ENCODE assay signal across 1 cellular context in genomic region chr18:48794251-48794970, GRCh38.
TF ChIP-seq lines count a peak whose summit lies in the region.

No MANE protein-coding gene starts in this region.

TF ChIP-seq in SK-N-SH treated with all-trans-retinoic acid at 6 μM for 48 hours, 23 proteins besides CTCF, POLR2A, EP300 and RAD21 (continued from another document):
- TF ChIP-seq CSRNP3 (CRISPR knock-in tag; IDR thresholded peaks at IDR 0.05) (no peak), ZC3H10 (CRISPR knock-in tag; IDR thresholded peaks at IDR 0.05) (no peak), TOX (CRISPR knock-in tag; IDR thresholded peaks at IDR 0.05; ENCODE audit: borderline replicate concordance) (no peak), ZNF70 (CRISPR knock-in tag; IDR thresholded peaks at IDR 0.05) (no peak), ZFP30 (CRISPR knock-in tag; IDR thresholded peaks at IDR 0.05) (no peak)
- TF ChIP-seq, protein P1, sequence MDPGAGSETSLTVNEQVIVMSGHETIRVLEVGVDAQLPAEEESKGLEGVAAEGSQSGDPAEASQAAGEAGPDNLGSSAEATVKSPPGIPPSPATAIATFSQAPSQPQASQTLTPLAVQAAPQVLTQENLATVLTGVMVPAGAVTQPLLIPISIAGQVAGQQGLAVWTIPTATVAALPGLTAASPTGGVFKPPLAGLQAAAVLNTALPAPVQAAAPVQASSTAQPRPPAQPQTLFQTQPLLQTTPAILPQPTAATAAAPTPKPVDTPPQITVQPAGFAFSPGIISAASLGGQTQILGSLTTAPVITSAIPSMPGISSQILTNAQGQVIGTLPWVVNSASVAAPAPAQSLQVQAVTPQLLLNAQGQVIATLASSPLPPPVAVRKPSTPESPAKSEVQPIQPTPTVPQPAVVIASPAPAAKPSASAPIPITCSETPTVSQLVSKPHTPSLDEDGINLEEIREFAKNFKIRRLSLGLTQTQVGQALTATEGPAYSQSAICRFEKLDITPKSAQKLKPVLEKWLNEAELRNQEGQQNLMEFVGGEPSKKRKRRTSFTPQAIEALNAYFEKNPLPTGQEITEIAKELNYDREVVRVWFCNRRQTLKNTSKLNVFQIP (CRISPR knock-in tag; IDR thresholded peaks at IDR 0.05; ENCODE audit: borderline replicate concordance, low read depth) = no peak
- TF ChIP-seq, protein P2, sequence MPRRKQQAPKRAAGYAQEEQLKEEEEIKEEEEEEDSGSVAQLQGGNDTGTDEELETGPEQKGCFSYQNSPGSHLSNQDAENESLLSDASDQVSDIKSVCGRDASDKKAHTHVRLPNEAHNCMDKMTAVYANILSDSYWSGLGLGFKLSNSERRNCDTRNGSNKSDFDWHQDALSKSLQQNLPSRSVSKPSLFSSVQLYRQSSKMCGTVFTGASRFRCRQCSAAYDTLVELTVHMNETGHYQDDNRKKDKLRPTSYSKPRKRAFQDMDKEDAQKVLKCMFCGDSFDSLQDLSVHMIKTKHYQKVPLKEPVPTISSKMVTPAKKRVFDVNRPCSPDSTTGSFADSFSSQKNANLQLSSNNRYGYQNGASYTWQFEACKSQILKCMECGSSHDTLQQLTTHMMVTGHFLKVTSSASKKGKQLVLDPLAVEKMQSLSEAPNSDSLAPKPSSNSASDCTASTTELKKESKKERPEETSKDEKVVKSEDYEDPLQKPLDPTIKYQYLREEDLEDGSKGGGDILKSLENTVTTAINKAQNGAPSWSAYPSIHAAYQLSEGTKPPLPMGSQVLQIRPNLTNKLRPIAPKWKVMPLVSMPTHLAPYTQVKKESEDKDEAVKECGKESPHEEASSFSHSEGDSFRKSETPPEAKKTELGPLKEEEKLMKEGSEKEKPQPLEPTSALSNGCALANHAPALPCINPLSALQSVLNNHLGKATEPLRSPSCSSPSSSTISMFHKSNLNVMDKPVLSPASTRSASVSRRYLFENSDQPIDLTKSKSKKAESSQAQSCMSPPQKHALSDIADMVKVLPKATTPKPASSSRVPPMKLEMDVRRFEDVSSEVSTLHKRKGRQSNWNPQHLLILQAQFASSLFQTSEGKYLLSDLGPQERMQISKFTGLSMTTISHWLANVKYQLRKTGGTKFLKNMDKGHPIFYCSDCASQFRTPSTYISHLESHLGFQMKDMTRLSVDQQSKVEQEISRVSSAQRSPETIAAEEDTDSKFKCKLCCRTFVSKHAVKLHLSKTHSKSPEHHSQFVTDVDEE (CRISPR knock-in tag; IDR thresholded peaks at IDR 0.05) = no peak
